ENCODE assay signal across 26 cellular contexts in genomic region chr6:120173250-120173649, GRCh38.
DNase-seq lines count a peak whose midpoint lies in the region; ATAC-seq, FAIRE-seq and TF ChIP-seq lines count a peak whose summit lies in the region.
"Had no signal": no experiment of that assay in that cellular context is flagged by ENCODE, and none has a peak within 500 bp of the region (broad histone marks: within the 10 kb centered on the region; RNA-seq: fewer than 3 reads in every experiment).

No MANE protein-coding gene starts in this region.

- H3K14ac ChIP-seq in H1 (ENCODE audit: insufficient read length) = no peak overlapping the region

- H3K9me3 Mint-ChIP-seq in stimulated activated effector memory CD8-positive, alpha-beta T cell treated with anti-CD3 and anti-CD28 coated beads, Interleukin-12 subunit alpha, Interleukin-12 subunit beta, amount 100 ng/mL, for 72 hours = no peaks in the 10 kb centered on the region
- H3K9me3 Mint-ChIP-seq: CD8-positive, alpha-beta T cell had no signal

- no peaks in the 10 kb centered on the region for H3K79me1 ChIP-seq in H1 (ENCODE audit: low read depth, low read length)

- H3K23ac ChIP-seq in H1 (ENCODE audit: insufficient read length) = no peak overlapping the region

- no peak overlapping the region for H3K4ac ChIP-seq in H1 (replicated peaks; ENCODE audit: insufficient read length, low read depth, low read length)

- no peaks in the 10 kb centered on the region for H3K4me1 Mint-ChIP-seq in stimulated activated effector memory CD8-positive, alpha-beta T cell treated with anti-CD3 and anti-CD28 coated beads, Interleukin-12 subunit alpha, Interleukin-12 subunit beta, amount 100 ng/mL, for 72 hours

- H2BK5ac ChIP-seq in H1 (ENCODE audit: low read depth, low read length) = no peak overlapping the region

- no peak for TF ChIP-seq CTCF in H1 (IDR thresholded peaks at IDR 0.05; ENCODE audit: control extremely low read depth in 1 of 3, insufficient read depth in 1 of 3, low read depth in 1 of 3, low read length in 3 of 3)

- no peak overlapping the region for H3K27ac ChIP-seq in H1 (ENCODE audit: low read depth, low read length)
- H3K27ac ChIP-seq: 22Rv1; BLaER1 treated with 17β-estradiol and CSF1 and Interleukin-3, amounts not matched to agents 10 nM and 100 nM; Peyer's patch had no signal

- no peak overlapping the region for H3K4me3 ChIP-seq in H1 (ENCODE audit: extremely low read depth in 1 of 4, insufficient read depth in 2 of 4, low read depth in 3 of 4, low read length in 4 of 4)
- H3K4me3 ChIP-seq: BLaER1 treated with 17β-estradiol and CSF1 and Interleukin-3, amounts not matched to agents 10 nM and 100 nM; Peyer's patch had no signal

- DNase-seq in Daoy (ENCODE audit: low read depth) (peak; percentile 13), RPMI7951 (ENCODE audit: low read depth) (peak; percentile 20), H1 (ENCODE audit: low read depth in 1 of 2, low spot score in 2 of 2) (no peak), C1 segment of cervical spinal cord (lab: John Stamatoyannopoulos, UW) (no peak), GM19240 (ENCODE audit: insufficient read length, low spot score) (no peak), SK-N-DZ (ENCODE audit: low spot score) (no peak)
- no peak for DNase-seq in stimulated activated effector memory CD8-positive, alpha-beta T cell treated with anti-CD3 and anti-CD28 coated beads, Interleukin-12 subunit alpha, Interleukin-12 subunit beta, amount 100 ng/mL, for 72 hours (ENCODE audit: low spot score in 2 of 2)
- no peak for DNase-seq in stimulated activated CD4-positive, alpha-beta T cell treated with anti-CD3 and anti-CD28 coated beads, Interleukin-4, amount 100 ng/mL, for 1 hour
- DNase-seq: CD8-positive, alpha-beta T cell; DND-41; H7; KG1; MV-4-11; NCI-H1105 treated with DMSO at 0.1 percent for 48 hours; NCI-H2081; NCI-H2171; NCI-H345; NCI-H524; NCI-H82; Peyer's patch had no signal

- no peak overlapping the region for H3K27ac Mint-ChIP-seq in stimulated activated effector memory CD8-positive, alpha-beta T cell treated with anti-CD3 and anti-CD28 coated beads, Interleukin-12 subunit alpha, Interleukin-12 subunit beta, amount 100 ng/mL, for 72 hours
- H3K27ac Mint-ChIP-seq: CD8-positive, alpha-beta T cell had no signal

- no peaks in the 10 kb centered on the region for H3K36me3 ChIP-seq in H1 (ENCODE audit: control insufficient read depth in 2 of 4, insufficient read depth in 4 of 4, low read length in 3 of 4)
- H3K36me3 ChIP-seq: BLaER1 treated with 17β-estradiol and CSF1 and Interleukin-3, amounts not matched to agents 10 nM and 100 nM; Peyer's patch had no signal

- POLR2A ChIA-PET in H1 (lab: Charles Lee; ENCODE audit: partially characterized antibody) = no interaction called here

- H3K27me3 ChIP-seq in H1 (replicated peaks in 1 of 4; ENCODE audit: control insufficient read depth in 3 of 4, extremely low read depth in 1 of 4, insufficient read depth in 3 of 4, low read length in 3 of 4) = no peaks in the 10 kb centered on the region
- H3K27me3 ChIP-seq: BLaER1 treated with 17β-estradiol and CSF1 and Interleukin-3, amounts not matched to agents 10 nM and 100 nM; Peyer's patch had no signal

- no peak overlapping the region for H3K4me2 ChIP-seq in H1 (ENCODE audit: insufficient read depth in 1 of 2, low read depth in 2 of 2, low read length in 2 of 2)
- H3K4me2 ChIP-seq: BLaER1 treated with 17β-estradiol and CSF1 and Interleukin-3, amounts not matched to agents 10 nM and 100 nM had no signal

- ATAC-seq in stimulated activated effector memory CD8-positive, alpha-beta T cell treated with anti-CD3 and anti-CD28 coated beads, Interleukin-12 subunit alpha, Interleukin-12 subunit beta, amount 100 ng/mL, for 72 hours = peak; percentile 48
- ATAC-seq: CD8-positive, alpha-beta T cell; Right ventricle myocardium inferior had no signal

- no peak overlapping the region for H3K9ac ChIP-seq in H1 (replicated peaks in 1 of 4; ENCODE audit: extremely low read depth in 1 of 4, low read depth in 3 of 4, low read length in 3 of 4)
- H3K9ac ChIP-seq: BLaER1 treated with 17β-estradiol and CSF1 and Interleukin-3, amounts not matched to agents 10 nM and 100 nM had no signal

- no peak for TF ChIP-seq POLR2A in H1 (IDR thresholded peaks at IDR 0.05; ENCODE audit: control extremely low read depth in 1 of 2, low read depth in 2 of 2, low read length in 2 of 2)

- no peaks in the 10 kb centered on the region for H4K20me1 ChIP-seq in H1 (replicated peaks in 1 of 2; ENCODE audit: control insufficient read depth in 1 of 2, insufficient read depth in 2 of 2, low read length in 2 of 2)
- H4K20me1 ChIP-seq: BLaER1 treated with 17β-estradiol and CSF1 and Interleukin-3, amounts not matched to agents 10 nM and 100 nM had no signal

- no peak overlapping the region for H2AK5ac ChIP-seq in H1 (ENCODE audit: low read depth, low read length)

- no peaks in the 10 kb centered on the region for H3K9me3 ChIP-seq in H1 (ENCODE audit: insufficient read depth in 2 of 2, low read depth in 1 of 2, low read length in 1 of 2)
- H3K9me3 ChIP-seq: BLaER1 treated with 17β-estradiol and CSF1 and Interleukin-3, amounts not matched to agents 10 nM and 100 nM; Peyer's patch had no signal

- peak overlapping the region; percentile 40; the same call in 1 of the 2 replicates for H2AFZ ChIP-seq in H1 (ENCODE audit: low read length)

- no peak overlapping the region for H2BK120ac ChIP-seq in H1 (replicated peaks; ENCODE audit: low read depth, low read length)

- no peaks in the 10 kb centered on the region for H3K23me2 ChIP-seq in H1 (ENCODE audit: low read depth, low read length)

- H2BK15ac ChIP-seq in H1 (ENCODE audit: low read length) = no peak overlapping the region

- 96% methylated on average over 2 of the region's 2 CpGs; no CpG with 5 or more reads in 1 of the 2 experiments for WGBS in H1 (ENCODE audit: extremely low coverage in 1 of 2, insufficient coverage in 1 of 2, insufficient read length in 1 of 2, insufficient replicate concordance in 2 of 2, low coverage in 1 of 2, low lambda C conversion rate in 2 of 2, missing lambda C conversion rate in 1 of 2), 2 experiments

- no peak overlapping the region; the same call in 1 of the 2 replicates for H4K8ac ChIP-seq in H1 (ENCODE audit: extremely low read depth, insufficient read depth, low read length)

- FAIRE-seq in H1 (lab: Jason Lieb, UNC) = no peak
- FAIRE-seq: G401.6, GM18507, GM19239 had no signal

- CTCF ChIA-PET in H1 (lab: Charles Lee; ENCODE audit: partially characterized antibody) = no interaction called here

- H2BK20ac ChIP-seq in H1 (ENCODE audit: low read length) = no peak overlapping the region

- no peak for TF ChIP-seq RAD21 in H1 (IDR thresholded peaks at IDR 0.05 in 1 of 2, conservative IDR thresholded peaks at IDR 0.05 in 1 of 2; ENCODE audit: low read depth in 2 of 2, low read length in 2 of 2)

- no peak overlapping the region for H2BK12ac ChIP-seq in H1 (ENCODE audit: low read depth, low read length)

- no peaks in the 10 kb centered on the region for H3K4me1 ChIP-seq in H1 (replicated peaks in 1 of 4; ENCODE audit: control insufficient read depth in 3 of 4, insufficient read depth in 4 of 4, low read length in 3 of 4)
- H3K4me1 ChIP-seq: BLaER1 treated with 17β-estradiol and CSF1 and Interleukin-3, amounts not matched to agents 10 nM and 100 nM; Peyer's patch had no signal

- H3K79me2 ChIP-seq in H1 (ENCODE audit: control insufficient read depth in 1 of 2, insufficient read depth in 2 of 2, low read length in 2 of 2) = no peaks in the 10 kb centered on the region

- no peak overlapping the region for H3K56ac ChIP-seq in H1 (replicated peaks; ENCODE audit: insufficient read length, low read depth, low read length)

- H4K5ac ChIP-seq in H1 (ENCODE audit: insufficient read length, low read depth, low read length) = no peak overlapping the region

- no peak for TF ChIP-seq EP300 in H1 (IDR thresholded peaks at IDR 0.05; ENCODE audit: borderline replicate concordance in 1 of 2, low read depth in 2 of 2, low read length in 2 of 2)

- H3K36me3 Mint-ChIP-seq in stimulated activated effector memory CD8-positive, alpha-beta T cell treated with anti-CD3 and anti-CD28 coated beads, Interleukin-12 subunit alpha, Interleukin-12 subunit beta, amount 100 ng/mL, for 72 hours = no peaks in the 10 kb centered on the region
- H3K36me3 Mint-ChIP-seq: CD8-positive, alpha-beta T cell had no signal

- no peak overlapping the region for H3K18ac ChIP-seq in H1 (ENCODE audit: extremely low read depth, low read length)

- no peak overlapping the region for H3K4me3 Mint-ChIP-seq in stimulated activated effector memory CD8-positive, alpha-beta T cell treated with anti-CD3 and anti-CD28 coated beads, Interleukin-12 subunit alpha, Interleukin-12 subunit beta, amount 100 ng/mL, for 72 hours
- H3K4me3 Mint-ChIP-seq: CD8-positive, alpha-beta T cell had no signal

- no peak overlapping the region for H4K91ac ChIP-seq in H1 (replicated peaks; ENCODE audit: insufficient read length, low read length)

TF ChIP-seq in H1, 55 proteins besides CTCF, POLR2A, EP300 and RAD21:
- no peak for TF ChIP-seq YY1 (IDR thresholded peaks at IDR 0.05; ENCODE audit: low read depth, low read length)
- TF ChIP-seq RXRA (IDR thresholded peaks at IDR 0.05; ENCODE audit: insufficient read depth, low read depth, low read length) = no peak

Comparison
In these comparisons a context has a peak if more than half of its experiments do, and no peak if none do; other contexts are left out.
1. DNase-seq: peak in Daoy (single experiment) and RPMI7951 (single experiment); none in H1 (0 of 2), stimulated activated effector memory CD8-positive, alpha-beta T cell treated with anti-CD3 and anti-CD28 coated beads, Interleukin-12 subunit alpha, Interleukin-12 subunit beta, amount 100 ng/mL, for 72 hours (0 of 2), C1 segment of cervical spinal cord (0 of 14), stimulated activated CD4-positive, alpha-beta T cell treated with anti-CD3 and anti-CD28 coated beads, Interleukin-4, amount 100 ng/mL, for 1 hour (single experiment), GM19240 (single experiment) and SK-N-DZ (single experiment).